ENCODE assay signal across 9 cellular contexts in the genomic region with DNA sequence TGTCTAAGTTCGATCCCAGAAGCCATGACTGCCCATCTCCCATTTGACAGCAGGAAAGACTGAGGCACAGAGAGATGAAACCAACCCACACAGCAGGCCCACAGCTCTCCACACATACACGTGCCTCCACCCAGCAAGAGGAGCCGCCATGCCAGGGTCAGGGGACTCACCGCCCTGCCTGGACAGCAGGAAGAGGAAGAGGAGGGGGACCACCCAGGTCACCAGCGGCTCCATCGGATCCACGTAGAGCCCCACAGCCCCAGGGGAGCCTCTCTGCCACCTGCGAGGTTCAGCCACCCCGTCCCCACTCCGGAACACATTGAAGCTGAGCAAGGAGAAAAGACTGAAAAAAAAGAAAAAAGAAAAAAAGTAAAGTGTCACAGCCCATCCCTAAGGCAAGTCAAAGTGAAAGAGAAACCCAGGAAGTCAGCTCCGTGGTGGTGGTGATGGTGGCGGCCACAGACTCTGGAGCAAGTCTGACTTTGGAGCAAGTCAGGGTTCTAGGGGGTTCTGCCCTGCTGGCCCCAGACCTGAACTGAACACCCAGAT. TPM values are rescaled to one million over a fixed set of nuclear protein-coding genes. Genes with fewer than 3 reads are reported as not detected.
DNase-seq lines count a peak whose midpoint lies in the region; ATAC-seq and TF ChIP-seq lines count a peak whose summit lies in the region.
"Had no signal": no experiment of that assay in that cellular context is flagged by ENCODE, and none has a peak within 500 bp of the region (broad histone marks: within the 10 kb centered on the region; RNA-seq: fewer than 3 reads in every experiment).

A gene (minus strand): TSS at position 345 of the 549 bp plus-strand sequence. CDS start 111 bp downstream, at position 234.

- H3K4me1 ChIP-seq in heart left ventricle (peaks cover 0 to 45% (median 0%) of the 10 kb centered on the region in 12 donors), mononuclear cell (ENCODE audit: insufficient read depth, low read length) (peaks cover 67% of the 10 kb centered on the region)

- H3K9me3 ChIP-seq in heart left ventricle (no peaks in the 10 kb centered on the region), mononuclear cell (ENCODE audit: low read depth, low read length) (no peaks in the 10 kb centered on the region)

- DNase-seq in heart left ventricle (no peak), Right ventricle myocardium inferior (ENCODE audit: missing footprints) (no peak), SK-N-DZ (ENCODE audit: low spot score) (no peak), T1000 (lab: John Stamatoyannopoulos, UW) (no peak), COR-L47 (lab: John Stamatoyannopoulos, UW) (no peak)
- peak; percentile 27 to 28 for DNase-seq in activated T-helper 1 cell treated with anti-CD3 and anti-CD28 coated beads, Interleukin-2, amount 50 U/mL, for 16 hours (ENCODE audit: low read depth in 1 of 2, low spot score in 1 of 2)

- peak within 1 kb of the TSS in 2 of 12 donors; percentile 19 to 89 for H3K27ac ChIP-seq in heart left ventricle
- H3K27ac ChIP-seq: C4-2B had no signal

- peaks cover 0 to 5% (median 0%) of the 10 kb centered on the region in 9 donors for H3K36me3 ChIP-seq in heart left ventricle

- TF ChIP-seq POLR2A in heart left ventricle (IDR thresholded peaks at IDR 0.05), result no peak

- H3K27me3 ChIP-seq in heart left ventricle (peaks cover 0 to 4% (median 0%) of the 10 kb centered on the region in 9 donors), mononuclear cell (ENCODE audit: insufficient read depth, low read length) (no peaks in the 10 kb centered on the region)

- peak in 2 of 4 donors; percentile 32 to 39 for ATAC-seq in heart left ventricle
- ATAC-seq in Right ventricle myocardium inferior, result no peak
- no peak for ATAC-seq in HG02970 (IDR thresholded peaks at IDR 0.05; ENCODE audit: low FRiP score, unreplicated experiment)

- intact Hi-C loops in heart left ventricle (cut with DNase I), result no loop called here
- intact Hi-C loops in Right ventricle myocardium inferior (cut with DNase I), result no loop called here

- 33 to 49% (median 46%) methylated on average over 9 to 12 of the region's 12 CpGs for WGBS in heart left ventricle, 4 donors

- no peak for TF ChIP-seq CTCF in heart left ventricle (IDR thresholded peaks at IDR 0.05)

- H3K4me3 ChIP-seq in heart left ventricle (peak within 1 kb of the TSS in 9 of 12 donors; percentile 21 to 68 (median 35)), mononuclear cell (ENCODE audit: low read length) (peak within 1 kb of the TSS; percentile 61)

RNA-seq across cellular contexts. Expression of the gene that starts here (rescaled TPM):
- total RNA-seq in heart left ventricle (1 to 10 TPM in 2 of 9 donors, under 1 TPM in 5, not detected in 2; 0.40 to 8.1 (median 0.66) TPM), Right ventricle myocardium inferior (1.1 TPM), mononuclear cell (26.9 TPM)
- under 1 TPM; 0.19 to 0.35 TPM for polyA plus RNA-seq in heart left ventricle
- polyA plus RNA-seq in SK-N-DZ (2014; cell fraction: cytosol; rRNA removed), result not detected in 2 replicates
- not detected in 2 replicates for polyA plus RNA-seq in SK-N-DZ (2014; cell fraction: nucleus; rRNA removed)

Comparison
In these comparisons a context has a peak if more than half of its experiments do, and no peak if none do; other contexts are left out.
1. DNase-seq: peak in activated T-helper 1 cell treated with anti-CD3 and anti-CD28 coated beads, Interleukin-2, amount 50 U/mL, for 16 hours (2 of 2); none in heart left ventricle (0 of 5), Right ventricle myocardium inferior (single experiment), SK-N-DZ (single experiment), T1000 (single experiment) and COR-L47 (single experiment).